9 cellular contexts compared by ENCODE assay signal in genomic region chr3:36893137-36893557, GRCh38. TPM values are rescaled to one million over a fixed set of nuclear protein-coding genes. Genes with fewer than 3 reads are reported as not detected.
DNase-seq lines count a peak whose midpoint lies in the region; ATAC-seq and TF ChIP-seq lines count a peak whose summit lies in the region.
"Had no signal": no experiment of that assay in that cellular context is flagged by ENCODE, and none has a peak within 500 bp of the region (broad histone marks: within the 10 kb centered on the region; RNA-seq: fewer than 3 reads in every experiment).

No MANE protein-coding gene starts in this region.

- peaks cover 34% of the 10 kb centered on the region for H3K4me1 Mint-ChIP-seq in activated CD4-positive, alpha-beta memory T cell treated with anti-CD3 and anti-CD28 coated beads, Interleukin-2, amount 10 ng/mL, durations not matched to agents 7 days and 5 days

- peak overlapping the region; percentile 38 for H3K27ac ChIP-seq in right cardiac atrium (ENCODE audit: low read length)

- no peak overlapping the region for H3K4me3 Mint-ChIP-seq in activated CD4-positive, alpha-beta memory T cell treated with anti-CD3 and anti-CD28 coated beads, Interleukin-2, amount 10 ng/mL, durations not matched to agents 7 days and 5 days

- H3K9me3 ChIP-seq in right cardiac atrium (ENCODE audit: control insufficient read depth, low read length) (no peaks in the 10 kb centered on the region), BE2C (no peaks in the 10 kb centered on the region)

- H3K27ac Mint-ChIP-seq in activated CD4-positive, alpha-beta memory T cell treated with anti-CD3 and anti-CD28 coated beads, Interleukin-2, amount 10 ng/mL, durations not matched to agents 7 days and 5 days, result peak overlapping the region; percentile 19

- no peak for TF ChIP-seq CTCF in BE2C (IDR thresholded peaks at IDR 0.05; ENCODE audit: low read depth, low read length)

- H3K9me3 Mint-ChIP-seq in activated CD4-positive, alpha-beta memory T cell treated with anti-CD3 and anti-CD28 coated beads, Interleukin-2, amount 10 ng/mL, durations not matched to agents 7 days and 5 days, result no peaks in the 10 kb centered on the region

- H3K27me3 Mint-ChIP-seq in activated CD4-positive, alpha-beta memory T cell treated with anti-CD3 and anti-CD28 coated beads, Interleukin-2, amount 10 ng/mL, durations not matched to agents 7 days and 5 days, result no peaks in the 10 kb centered on the region

- ATAC-seq in GM18870 (IDR thresholded peaks at IDR 0.05; ENCODE audit: unreplicated experiment), result peak; percentile 35
- ATAC-seq in HG03565 (IDR thresholded peaks at IDR 0.05; ENCODE audit: unreplicated experiment), result peak; percentile 50
- peak; percentile 90 to 94 for ATAC-seq in right cardiac atrium
- ATAC-seq: HCT116 had no signal

- H3K4me3 ChIP-seq in right cardiac atrium (ENCODE audit: low read length), result no peak overlapping the region
- H3K4me3 ChIP-seq in BE2C (ENCODE audit: low read depth, low read length), result no peak overlapping the region

- peaks cover 92% of the 10 kb centered on the region for H3K36me3 Mint-ChIP-seq in activated CD4-positive, alpha-beta memory T cell treated with anti-CD3 and anti-CD28 coated beads, Interleukin-2, amount 10 ng/mL, durations not matched to agents 7 days and 5 days (ENCODE audit: low read depth)

- H3K27me3 ChIP-seq in right cardiac atrium (ENCODE audit: control insufficient read depth, insufficient read depth), result no peaks in the 10 kb centered on the region
- H3K27me3 ChIP-seq in BE2C, result no peaks in the 10 kb centered on the region

- POLR2A ChIA-PET in activated CD4-positive, alpha-beta memory T cell treated with anti-CD3 and anti-CD28 coated beads, Interleukin-2, amount 10 ng/mL, durations not matched to agents 7 days and 5 days (lab: Charles Lee), result interaction anchor here (0.6 to 1.6 kb wide), 4 partner anchors 13 to 19 kb away, joined by 3 to 4 read pairs (median 4); no protein-coding TSS in a partner anchor

- intact Hi-C loops in right cardiac atrium (cut with DNase I), result no loop called here

- WGBS in right cardiac atrium, result 42% methylated on average over 2 of the region's 2 CpGs

- DNase-seq in AG20443 (ENCODE audit: low spot score) (peak; percentile 61), right cardiac atrium (peak in 2 of 3 donors; percentile 44 to 60), stromal cell of bone marrow (ENCODE audit: low read depth) (peak; percentile 29), BE2C (no peak)
- no peak for DNase-seq in activated CD4-positive, alpha-beta memory T cell treated with anti-CD3 and anti-CD28 coated beads, Interleukin-2, amount 10 ng/mL, durations not matched to agents 7 days and 5 days
- no peak for DNase-seq in activated CD4-positive, CD25-positive, alpha-beta regulatory T cell treated with anti-CD3 and anti-CD28 coated beads, Interleukin-2, amount 50 U/mL, for 72 hours

- H3K4me1 ChIP-seq in right cardiac atrium (ENCODE audit: control insufficient read depth, insufficient read depth, low read length) (no peaks in the 10 kb centered on the region), BE2C (no peaks in the 10 kb centered on the region)

- no peaks in the 10 kb centered on the region for H3K36me3 ChIP-seq in BE2C

- CTCF ChIA-PET in activated CD4-positive, alpha-beta memory T cell treated with anti-CD3 and anti-CD28 coated beads, Interleukin-2, amount 10 ng/mL, durations not matched to agents 7 days and 5 days (lab: Charles Lee), result interaction anchor here (0.8 to 2.1 kb wide), 3 partner anchors 17 to 65 kb away, joined by 3 to 9 read pairs (median 4); no protein-coding TSS in a partner anchor

RNA-seq across cellular contexts. Expression of gene TRANK1, which starts 51.7 kb away (rescaled TPM):
- 10 to 100 TPM; 78.6 to 85.4 TPM for total RNA-seq in activated CD4-positive, alpha-beta memory T cell treated with anti-CD3 and anti-CD28 coated beads, Interleukin-2, amount 10 ng/mL, durations not matched to agents 7 days and 5 days
- 10 to 100 TPM in 3 of 4 donors, 1 to 10 TPM in 1; 7.9 to 13.2 (median 12.0) TPM for total RNA-seq in right cardiac atrium
- polyA plus RNA-seq in right cardiac atrium, result 4.6 TPM
- polyA plus RNA-seq in BE2C (2012; ENCODE audit: insufficient read depth, insufficient read length, low read depth), result 1.0 TPM

Comparison
In these comparisons a context has a peak if more than half of its experiments do, and no peak if none do; other contexts are left out.
1. DNase-seq: peak in AG20443 (single experiment), right cardiac atrium (2 of 3) and stromal cell of bone marrow (single experiment); none in activated CD4-positive, alpha-beta memory T cell treated with anti-CD3 and anti-CD28 coated beads, Interleukin-2, amount 10 ng/mL, durations not matched to agents 7 days and 5 days (single experiment), BE2C (single experiment) and activated CD4-positive, CD25-positive, alpha-beta regulatory T cell treated with anti-CD3 and anti-CD28 coated beads, Interleukin-2, amount 50 U/mL, for 72 hours (single experiment).
2. ATAC-seq: peak in every context shown above with its lines; median percentile 92 in right cardiac atrium; 50 in HG03565; 35 in GM18870.
3. RNA of gene TRANK1, which starts 51.7 kb away (total RNA-seq): 78.6 to 85.4 TPM in activated CD4-positive, alpha-beta memory T cell treated with anti-CD3 and anti-CD28 coated beads, Interleukin-2, amount 10 ng/mL, durations not matched to agents 7 days and 5 days; 7.9 to 13.2 TPM in right cardiac atrium; every median in the first group is over 4 times any median in the second.